1 cellular context compared by ENCODE assay signal in genomic region chr6:108728826-108729225, GRCh38.
TF ChIP-seq lines count a peak whose summit lies in the region.

No MANE protein-coding gene starts in this region.

TF ChIP-seq in HepG2, 621 proteins besides CTCF, POLR2A, EP300 and RAD21 (continued from another document and continues in another):
- TF ChIP-seq, protein P1, sequence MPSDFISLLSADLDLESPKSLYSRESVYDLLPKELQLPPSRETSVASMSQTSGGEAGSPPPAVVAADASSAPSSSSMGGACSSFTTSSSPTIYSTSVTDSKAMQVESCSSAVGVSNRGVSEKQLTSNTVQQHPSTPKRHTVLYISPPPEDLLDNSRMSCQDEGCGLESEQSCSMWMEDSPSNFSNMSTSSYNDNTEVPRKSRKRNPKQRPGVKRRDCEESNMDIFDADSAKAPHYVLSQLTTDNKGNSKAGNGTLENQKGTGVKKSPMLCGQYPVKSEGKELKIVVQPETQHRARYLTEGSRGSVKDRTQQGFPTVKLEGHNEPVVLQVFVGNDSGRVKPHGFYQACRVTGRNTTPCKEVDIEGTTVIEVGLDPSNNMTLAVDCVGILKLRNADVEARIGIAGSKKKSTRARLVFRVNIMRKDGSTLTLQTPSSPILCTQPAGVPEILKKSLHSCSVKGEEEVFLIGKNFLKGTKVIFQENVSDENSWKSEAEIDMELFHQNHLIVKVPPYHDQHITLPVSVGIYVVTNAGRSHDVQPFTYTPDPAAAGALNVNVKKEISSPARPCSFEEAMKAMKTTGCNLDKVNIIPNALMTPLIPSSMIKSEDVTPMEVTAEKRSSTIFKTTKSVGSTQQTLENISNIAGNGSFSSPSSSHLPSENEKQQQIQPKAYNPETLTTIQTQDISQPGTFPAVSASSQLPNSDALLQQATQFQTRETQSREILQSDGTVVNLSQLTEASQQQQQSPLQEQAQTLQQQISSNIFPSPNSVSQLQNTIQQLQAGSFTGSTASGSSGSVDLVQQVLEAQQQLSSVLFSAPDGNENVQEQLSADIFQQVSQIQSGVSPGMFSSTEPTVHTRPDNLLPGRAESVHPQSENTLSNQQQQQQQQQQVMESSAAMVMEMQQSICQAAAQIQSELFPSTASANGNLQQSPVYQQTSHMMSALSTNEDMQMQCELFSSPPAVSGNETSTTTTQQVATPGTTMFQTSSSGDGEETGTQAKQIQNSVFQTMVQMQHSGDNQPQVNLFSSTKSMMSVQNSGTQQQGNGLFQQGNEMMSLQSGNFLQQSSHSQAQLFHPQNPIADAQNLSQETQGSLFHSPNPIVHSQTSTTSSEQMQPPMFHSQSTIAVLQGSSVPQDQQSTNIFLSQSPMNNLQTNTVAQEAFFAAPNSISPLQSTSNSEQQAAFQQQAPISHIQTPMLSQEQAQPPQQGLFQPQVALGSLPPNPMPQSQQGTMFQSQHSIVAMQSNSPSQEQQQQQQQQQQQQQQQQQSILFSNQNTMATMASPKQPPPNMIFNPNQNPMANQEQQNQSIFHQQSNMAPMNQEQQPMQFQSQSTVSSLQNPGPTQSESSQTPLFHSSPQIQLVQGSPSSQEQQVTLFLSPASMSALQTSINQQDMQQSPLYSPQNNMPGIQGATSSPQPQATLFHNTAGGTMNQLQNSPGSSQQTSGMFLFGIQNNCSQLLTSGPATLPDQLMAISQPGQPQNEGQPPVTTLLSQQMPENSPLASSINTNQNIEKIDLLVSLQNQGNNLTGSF (CRISPR knock-in tag; IDR thresholded peaks at IDR 0.05): no peak
- no peak for TF ChIP-seq ZNF232 (CRISPR knock-in tag; IDR thresholded peaks at IDR 0.05; ENCODE audit: borderline replicate concordance)
- TF ChIP-seq, protein P2, sequence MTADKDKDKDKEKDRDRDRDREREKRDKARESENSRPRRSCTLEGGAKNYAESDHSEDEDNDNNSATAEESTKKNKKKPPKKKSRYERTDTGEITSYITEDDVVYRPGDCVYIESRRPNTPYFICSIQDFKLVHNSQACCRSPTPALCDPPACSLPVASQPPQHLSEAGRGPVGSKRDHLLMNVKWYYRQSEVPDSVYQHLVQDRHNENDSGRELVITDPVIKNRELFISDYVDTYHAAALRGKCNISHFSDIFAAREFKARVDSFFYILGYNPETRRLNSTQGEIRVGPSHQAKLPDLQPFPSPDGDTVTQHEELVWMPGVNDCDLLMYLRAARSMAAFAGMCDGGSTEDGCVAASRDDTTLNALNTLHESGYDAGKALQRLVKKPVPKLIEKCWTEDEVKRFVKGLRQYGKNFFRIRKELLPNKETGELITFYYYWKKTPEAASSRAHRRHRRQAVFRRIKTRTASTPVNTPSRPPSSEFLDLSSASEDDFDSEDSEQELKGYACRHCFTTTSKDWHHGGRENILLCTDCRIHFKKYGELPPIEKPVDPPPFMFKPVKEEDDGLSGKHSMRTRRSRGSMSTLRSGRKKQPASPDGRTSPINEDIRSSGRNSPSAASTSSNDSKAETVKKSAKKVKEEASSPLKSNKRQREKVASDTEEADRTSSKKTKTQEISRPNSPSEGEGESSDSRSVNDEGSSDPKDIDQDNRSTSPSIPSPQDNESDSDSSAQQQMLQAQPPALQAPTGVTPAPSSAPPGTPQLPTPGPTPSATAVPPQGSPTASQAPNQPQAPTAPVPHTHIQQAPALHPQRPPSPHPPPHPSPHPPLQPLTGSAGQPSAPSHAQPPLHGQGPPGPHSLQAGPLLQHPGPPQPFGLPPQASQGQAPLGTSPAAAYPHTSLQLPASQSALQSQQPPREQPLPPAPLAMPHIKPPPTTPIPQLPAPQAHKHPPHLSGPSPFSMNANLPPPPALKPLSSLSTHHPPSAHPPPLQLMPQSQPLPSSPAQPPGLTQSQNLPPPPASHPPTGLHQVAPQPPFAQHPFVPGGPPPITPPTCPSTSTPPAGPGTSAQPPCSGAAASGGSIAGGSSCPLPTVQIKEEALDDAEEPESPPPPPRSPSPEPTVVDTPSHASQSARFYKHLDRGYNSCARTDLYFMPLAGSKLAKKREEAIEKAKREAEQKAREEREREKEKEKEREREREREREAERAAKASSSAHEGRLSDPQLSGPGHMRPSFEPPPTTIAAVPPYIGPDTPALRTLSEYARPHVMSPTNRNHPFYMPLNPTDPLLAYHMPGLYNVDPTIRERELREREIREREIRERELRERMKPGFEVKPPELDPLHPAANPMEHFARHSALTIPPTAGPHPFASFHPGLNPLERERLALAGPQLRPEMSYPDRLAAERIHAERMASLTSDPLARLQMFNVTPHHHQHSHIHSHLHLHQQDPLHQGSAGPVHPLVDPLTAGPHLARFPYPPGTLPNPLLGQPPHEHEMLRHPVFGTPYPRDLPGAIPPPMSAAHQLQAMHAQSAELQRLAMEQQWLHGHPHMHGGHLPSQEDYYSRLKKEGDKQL (CRISPR knock-in tag; IDR thresholded peaks at IDR 0.05; ENCODE audit: low read depth): no peak
- TF ChIP-seq, protein P3, sequence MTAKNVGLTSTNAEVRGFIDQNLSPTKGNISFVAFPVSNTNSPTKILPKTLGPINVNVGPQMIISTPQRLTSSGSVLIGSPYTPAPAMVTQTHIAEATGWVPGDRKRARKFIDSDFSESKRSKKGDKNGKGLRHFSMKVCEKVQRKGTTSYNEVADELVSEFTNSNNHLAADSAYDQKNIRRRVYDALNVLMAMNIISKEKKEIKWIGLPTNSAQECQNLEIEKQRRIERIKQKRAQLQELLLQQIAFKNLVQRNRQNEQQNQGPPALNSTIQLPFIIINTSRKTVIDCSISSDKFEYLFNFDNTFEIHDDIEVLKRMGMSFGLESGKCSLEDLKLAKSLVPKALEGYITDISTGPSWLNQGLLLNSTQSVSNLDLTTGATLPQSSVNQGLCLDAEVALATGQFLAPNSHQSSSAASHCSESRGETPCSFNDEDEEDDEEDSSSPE (CRISPR knock-in tag; IDR thresholded peaks at IDR 0.05): no peak
- TF ChIP-seq ZNF510 (CRISPR knock-in tag; IDR thresholded peaks at IDR 0.05; ENCODE audit: low read depth): no peak
- TF ChIP-seq, protein P4, sequence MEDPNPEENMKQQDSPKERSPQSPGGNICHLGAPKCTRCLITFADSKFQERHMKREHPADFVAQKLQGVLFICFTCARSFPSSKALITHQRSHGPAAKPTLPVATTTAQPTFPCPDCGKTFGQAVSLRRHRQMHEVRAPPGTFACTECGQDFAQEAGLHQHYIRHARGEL (CRISPR knock-in tag; IDR thresholded peaks at IDR 0.05): no peak
- no peak for TF ChIP-seq HIVEP1 (CRISPR knock-in tag; IDR thresholded peaks at IDR 0.05)
- TF ChIP-seq, protein P5, sequence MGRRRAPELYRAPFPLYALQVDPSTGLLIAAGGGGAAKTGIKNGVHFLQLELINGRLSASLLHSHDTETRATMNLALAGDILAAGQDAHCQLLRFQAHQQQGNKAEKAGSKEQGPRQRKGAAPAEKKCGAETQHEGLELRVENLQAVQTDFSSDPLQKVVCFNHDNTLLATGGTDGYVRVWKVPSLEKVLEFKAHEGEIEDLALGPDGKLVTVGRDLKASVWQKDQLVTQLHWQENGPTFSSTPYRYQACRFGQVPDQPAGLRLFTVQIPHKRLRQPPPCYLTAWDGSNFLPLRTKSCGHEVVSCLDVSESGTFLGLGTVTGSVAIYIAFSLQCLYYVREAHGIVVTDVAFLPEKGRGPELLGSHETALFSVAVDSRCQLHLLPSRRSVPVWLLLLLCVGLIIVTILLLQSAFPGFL (CRISPR knock-in tag; IDR thresholded peaks at IDR 0.05): no peak
- TF ChIP-seq ZFP36 (IDR thresholded peaks at IDR 0.05; ENCODE audit: borderline replicate concordance, low read depth, low read length, partially characterized antibody): no peak
- no peak for TF ChIP-seq ZNF776 (CRISPR knock-in tag; IDR thresholded peaks at IDR 0.05)
- TF ChIP-seq MNT (IDR thresholded peaks at IDR 0.05): no peak
- peak; percentile 30; the same call in 1 of the 2 replicates for TF ChIP-seq PATZ1 (CRISPR knock-in tag; IDR thresholded peaks at IDR 0.05)
- TF ChIP-seq SMAD3 (CRISPR knock-in tag; IDR thresholded peaks at IDR 0.05): peak; percentile 83
- no peak for TF ChIP-seq RELA (CRISPR knock-in tag; IDR thresholded peaks at IDR 0.05)
- TF ChIP-seq XBP1 (CRISPR knock-in tag; IDR thresholded peaks at IDR 0.05): no peak
- TF ChIP-seq NCOR1 (IDR thresholded peaks at IDR 0.05; ENCODE audit: borderline replicate concordance, low read length): peak; percentile 67; the same call in 1 of the 2 replicates
- TF ChIP-seq SOX5 (CRISPR knock-in tag; IDR thresholded peaks at IDR 0.05; ENCODE audit: borderline replicate concordance): peak; percentile 87
- TF ChIP-seq MBD4 (IDR thresholded peaks at IDR 0.05; ENCODE audit: borderline replicate concordance, low read length): no peak
- no peak for TF ChIP-seq ARNT (IDR thresholded peaks at IDR 0.05)
- TF ChIP-seq PTBP1 (IDR thresholded peaks at IDR 0.05; ENCODE audit: low read depth, low read length, poor library complexity, severe bottlenecking): no peak
- TF ChIP-seq ELF1 (CRISPR knock-in tag; IDR thresholded peaks at IDR 0.05): no peak
- TF ChIP-seq ELF3 (CRISPR knock-in tag; IDR thresholded peaks at IDR 0.05): peak; percentile 36; the same call in 1 of the 2 replicates
- TF ChIP-seq FOSL2 (CRISPR knock-in tag; IDR thresholded peaks at IDR 0.05): peak; percentile 22; the same call in 1 of the 2 replicates
- TF ChIP-seq POLR2AphosphoS2 (IDR thresholded peaks at IDR 0.05; ENCODE audit: low read depth, low read length): no peak
- TF ChIP-seq FOXA1 (IDR thresholded peaks at IDR 0.05): no peak
- TF ChIP-seq FOXA1 (CRISPR knock-in tag; IDR thresholded peaks at IDR 0.05): peak; percentile 81
- peak; percentile 68 for TF ChIP-seq TCF7 (IDR thresholded peaks at IDR 0.05; ENCODE audit: low read depth)
- TF ChIP-seq PPARG (CRISPR knock-in tag; conservative IDR thresholded peaks at IDR 0.05): 0 out of 2 replicates have a peak, but pooled peaks have one; percentile 28
- no peak for TF ChIP-seq BHLHE40 (IDR thresholded peaks at IDR 0.05; ENCODE audit: low read length)
- TF ChIP-seq ATF4 (CRISPR knock-in tag; IDR thresholded peaks at IDR 0.05): no peak
- TF ChIP-seq, protein P6, sequence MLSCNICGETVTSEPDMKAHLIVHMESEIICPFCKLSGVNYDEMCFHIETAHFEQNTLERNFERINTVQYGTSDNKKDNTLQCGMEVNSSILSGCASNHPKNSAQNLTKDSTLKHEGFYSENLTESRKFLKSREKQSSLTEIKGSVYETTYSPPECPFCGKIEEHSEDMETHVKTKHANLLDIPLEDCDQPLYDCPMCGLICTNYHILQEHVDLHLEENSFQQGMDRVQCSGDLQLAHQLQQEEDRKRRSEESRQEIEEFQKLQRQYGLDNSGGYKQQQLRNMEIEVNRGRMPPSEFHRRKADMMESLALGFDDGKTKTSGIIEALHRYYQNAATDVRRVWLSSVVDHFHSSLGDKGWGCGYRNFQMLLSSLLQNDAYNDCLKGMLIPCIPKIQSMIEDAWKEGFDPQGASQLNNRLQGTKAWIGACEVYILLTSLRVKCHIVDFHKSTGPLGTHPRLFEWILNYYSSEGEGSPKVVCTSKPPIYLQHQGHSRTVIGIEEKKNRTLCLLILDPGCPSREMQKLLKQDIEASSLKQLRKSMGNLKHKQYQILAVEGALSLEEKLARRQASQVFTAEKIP (CRISPR knock-in tag; IDR thresholded peaks at IDR 0.05; ENCODE audit: borderline replicate concordance): no peak
- TF ChIP-seq BRD4 (CRISPR knock-in tag; IDR thresholded peaks at IDR 0.05): no peak
- no peak for TF ChIP-seq SALL2 (CRISPR knock-in tag; IDR thresholded peaks at IDR 0.05)
- no peak for TF ChIP-seq KMT2B (CRISPR knock-in tag; IDR thresholded peaks at IDR 0.05)
- TF ChIP-seq, protein P7, sequence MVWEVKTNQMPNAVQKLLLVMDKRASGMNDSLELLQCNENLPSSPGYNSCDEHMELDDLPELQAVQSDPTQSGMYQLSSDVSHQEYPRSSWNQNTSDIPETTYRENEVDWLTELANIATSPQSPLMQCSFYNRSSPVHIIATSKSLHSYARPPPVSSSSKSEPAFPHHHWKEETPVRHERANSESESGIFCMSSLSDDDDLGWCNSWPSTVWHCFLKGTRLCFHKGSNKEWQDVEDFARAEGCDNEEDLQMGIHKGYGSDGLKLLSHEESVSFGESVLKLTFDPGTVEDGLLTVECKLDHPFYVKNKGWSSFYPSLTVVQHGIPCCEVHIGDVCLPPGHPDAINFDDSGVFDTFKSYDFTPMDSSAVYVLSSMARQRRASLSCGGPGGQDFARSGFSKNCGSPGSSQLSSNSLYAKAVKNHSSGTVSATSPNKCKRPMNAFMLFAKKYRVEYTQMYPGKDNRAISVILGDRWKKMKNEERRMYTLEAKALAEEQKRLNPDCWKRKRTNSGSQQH (CRISPR knock-in tag; IDR thresholded peaks at IDR 0.05; ENCODE audit: low read depth): no peak
- no peak for TF ChIP-seq PHF20 (CRISPR knock-in tag; IDR thresholded peaks at IDR 0.05)
- TF ChIP-seq ATF7 (IDR thresholded peaks at IDR 0.05): no peak
- no peak for TF ChIP-seq ATF7 (CRISPR knock-in tag; IDR thresholded peaks at IDR 0.05)
- TF ChIP-seq SETDB1 (CRISPR knock-in tag; IDR thresholded peaks at IDR 0.05; ENCODE audit: borderline replicate concordance): no peak
- peak; percentile 59; the same call in 1 of the 2 replicates for TF ChIP-seq NCOA2 (CRISPR knock-in tag; IDR thresholded peaks at IDR 0.05)
